16 cellular contexts compared by ENCODE assay signal in genomic region chr10:65419629-65420028, GRCh38.
"Had no signal": no experiment of that assay in that cellular context is flagged by ENCODE, and none has a peak within 500 bp of the region (broad histone marks: within the 10 kb centered on the region; RNA-seq: fewer than 3 reads in every experiment).

No MANE protein-coding gene starts in this region.

- H3K36me3 Mint-ChIP-seq: activated naive CD8-positive, alpha-beta T cell treated with anti-CD3 and anti-CD28 coated beads, Interleukin-2, amount 10 ng/mL, durations not matched to agents 7 days and 5 days; memory B cell; naive thymus-derived CD8-positive, alpha-beta T cell had no signal

- H3K9me3 ChIP-seq: mucosa of descending colon, pancreas, thyroid gland had no signal

- H3K4me1 Mint-ChIP-seq: activated CD4-positive, alpha-beta T cell treated with anti-CD3 and anti-CD28 coated beads, Interleukin-2, amount 10 ng/mL, durations not matched to agents 24 days and 14 days; activated naive CD8-positive, alpha-beta T cell treated with anti-CD3 and anti-CD28 coated beads, Interleukin-2, amount 10 ng/mL, durations not matched to agents 7 days and 5 days; activated T-helper 17 cell treated with anti-CD3 and anti-CD28 coated beads, Interleukin-2, amount 50 U/mL, for 72 hours; memory B cell; naive thymus-derived CD8-positive, alpha-beta T cell had no signal

- ATAC-seq: activated CD8-positive, alpha-beta T cell treated with anti-CD3 and anti-CD28 coated beads for 36 hours; activated T-helper 17 cell treated with anti-CD3 and anti-CD28 coated beads, Interleukin-2, amount 50 U/mL, for 72 hours; left ventricle myocardium superior; mucosa of descending colon; naive thymus-derived CD8-positive, alpha-beta T cell; pancreas; sciatic nerve had no signal

- H3K9me3 Mint-ChIP-seq: activated naive CD8-positive, alpha-beta T cell treated with anti-CD3 and anti-CD28 coated beads, Interleukin-2, amount 10 ng/mL, durations not matched to agents 7 days and 5 days had no signal

- H3K27ac ChIP-seq: pancreas, thyroid gland had no signal

- H3K4me3 Mint-ChIP-seq: activated CD4-positive, alpha-beta T cell treated with anti-CD3 and anti-CD28 coated beads, Interleukin-2, amount 10 ng/mL, durations not matched to agents 24 days and 14 days; activated CD8-positive, alpha-beta T cell treated with anti-CD3 and anti-CD28 coated beads for 36 hours; activated naive CD8-positive, alpha-beta T cell treated with anti-CD3 and anti-CD28 coated beads, Interleukin-2, amount 10 ng/mL, durations not matched to agents 7 days and 5 days; activated T-helper 17 cell treated with anti-CD3 and anti-CD28 coated beads, Interleukin-2, amount 50 U/mL, for 72 hours; memory B cell; naive thymus-derived CD8-positive, alpha-beta T cell had no signal

- H3K4me1 ChIP-seq: pancreas, thyroid gland had no signal

- H3K36me3 ChIP-seq: pancreas, thyroid gland had no signal

- H3K27me3 Mint-ChIP-seq: activated CD4-positive, alpha-beta T cell treated with anti-CD3 and anti-CD28 coated beads, Interleukin-2, amount 10 ng/mL, durations not matched to agents 24 days and 14 days; activated CD8-positive, alpha-beta T cell treated with anti-CD3 and anti-CD28 coated beads for 36 hours; activated naive CD8-positive, alpha-beta T cell treated with anti-CD3 and anti-CD28 coated beads, Interleukin-2, amount 10 ng/mL, durations not matched to agents 7 days and 5 days; activated T-helper 17 cell treated with anti-CD3 and anti-CD28 coated beads, Interleukin-2, amount 50 U/mL, for 72 hours; memory B cell; naive thymus-derived CD8-positive, alpha-beta T cell had no signal

- H3K27me3 ChIP-seq: pancreas, thyroid gland had no signal

- H3K27ac Mint-ChIP-seq: activated CD4-positive, alpha-beta T cell treated with anti-CD3 and anti-CD28 coated beads, Interleukin-2, amount 10 ng/mL, durations not matched to agents 24 days and 14 days; activated CD8-positive, alpha-beta T cell treated with anti-CD3 and anti-CD28 coated beads for 36 hours; activated naive CD8-positive, alpha-beta T cell treated with anti-CD3 and anti-CD28 coated beads, Interleukin-2, amount 10 ng/mL, durations not matched to agents 7 days and 5 days; activated T-helper 17 cell treated with anti-CD3 and anti-CD28 coated beads, Interleukin-2, amount 50 U/mL, for 72 hours; memory B cell; naive thymus-derived CD8-positive, alpha-beta T cell had no signal

- DNase-seq: activated CD4-positive, alpha-beta T cell treated with anti-CD3 and anti-CD28 coated beads, Interleukin-2, amount 10 ng/mL, durations not matched to agents 24 days and 14 days; activated CD8-positive, alpha-beta T cell treated with anti-CD3 and anti-CD28 coated beads for 36 hours; activated naive CD4-positive, alpha-beta T cell; activated naive CD8-positive, alpha-beta T cell treated with anti-CD3 and anti-CD28 coated beads, Interleukin-2, amount 10 ng/mL, durations not matched to agents 7 days and 5 days; activated T-cell treated with anti-CD3 and anti-CD28 coated beads, Interleukin-2, amount 50 U/mL, for 1 hour; amygdala; left ventricle myocardium superior; mucosa of descending colon; naive thymus-derived CD8-positive, alpha-beta T cell; pancreas; stimulated activated CD8-positive, alpha-beta memory T cell treated with anti-CD3 and anti-CD28 coated beads, Interleukin-4, amount 100 ng/mL, for 48 hours; stimulated activated naive CD4-positive, alpha-beta T cell; thyroid gland had no signal

- H3K4me3 ChIP-seq: mucosa of descending colon, pancreas, thyroid gland had no signal
